9 cellular contexts compared by ENCODE assay signal in genomic region chr19:14614099-14614412, GRCh38.
DNase-seq lines count a peak whose midpoint lies in the region; ATAC-seq and TF ChIP-seq lines count a peak whose summit lies in the region.
"Had no signal": no experiment of that assay in that cellular context is flagged by ENCODE, and none has a peak within 500 bp of the region (broad histone marks: within the 10 kb centered on the region; RNA-seq: fewer than 3 reads in every experiment).

No MANE protein-coding gene starts in this region.

- H3K27me3 Mint-ChIP-seq in stimulated activated naive CD8-positive, alpha-beta T cell treated with anti-CD3 and anti-CD28 coated beads, Interleukin-15, Interleukin-2, amounts not matched to agents 100 ng/mL and 50 ng/mL, for 24 hours, result peaks cover 3% of the 10 kb centered on the region

- H3K9me3 Mint-ChIP-seq in stimulated activated naive CD8-positive, alpha-beta T cell treated with anti-CD3 and anti-CD28 coated beads, Interleukin-15, Interleukin-2, amounts not matched to agents 100 ng/mL and 50 ng/mL, for 24 hours, result no peaks in the 10 kb centered on the region

- no peaks in the 10 kb centered on the region for H3K27me3 ChIP-seq in OCI-LY1 (ENCODE audit: insufficient read depth, low read length)

- H3K4me1 ChIP-seq in OCI-LY1 (ENCODE audit: insufficient read depth, low read length, severe bottlenecking), result peaks cover 20% of the 10 kb centered on the region

- peak overlapping the region; percentile 74 for H3K27ac ChIP-seq in OCI-LY1 (ENCODE audit: low read depth, low read length, poor library complexity, severe bottlenecking)

- peaks cover 9% of the 10 kb centered on the region for H3K36me3 Mint-ChIP-seq in stimulated activated naive CD8-positive, alpha-beta T cell treated with anti-CD3 and anti-CD28 coated beads, Interleukin-15, Interleukin-2, amounts not matched to agents 100 ng/mL and 50 ng/mL, for 24 hours (ENCODE audit: low read depth)

- peaks cover 11% of the 10 kb centered on the region for H3K4me1 Mint-ChIP-seq in stimulated activated naive CD8-positive, alpha-beta T cell treated with anti-CD3 and anti-CD28 coated beads, Interleukin-15, Interleukin-2, amounts not matched to agents 100 ng/mL and 50 ng/mL, for 24 hours (ENCODE audit: low read depth)

- no peak overlapping the region for H3K4me3 ChIP-seq in OCI-LY1 (ENCODE audit: low read depth, low read length, poor library complexity, severe bottlenecking)

- H2AFZ ChIP-seq in OCI-LY1 (ENCODE audit: low read length), result no peak overlapping the region

- DNase-seq in germinal center (ENCODE audit: low spot score), result peak; percentile 57
- no peak for DNase-seq in SW480 (ENCODE audit: low spot score)
- DNase-seq in SHP77 (lab: John Stamatoyannopoulos, UW), result no peak
- DNase-seq: activated naive CD4-positive, alpha-beta T cell treated with anti-CD3 and anti-CD28 coated beads for 36 hours; kidney had no signal

- no peak for TF ChIP-seq CTCF in OCI-LY1 (IDR thresholded peaks at IDR 0.05; ENCODE audit: low read length)

- peak overlapping the region; percentile 50 for H3K27ac Mint-ChIP-seq in stimulated activated naive CD8-positive, alpha-beta T cell treated with anti-CD3 and anti-CD28 coated beads, Interleukin-15, Interleukin-2, amounts not matched to agents 100 ng/mL and 50 ng/mL, for 24 hours
- H3K27ac Mint-ChIP-seq: activated naive CD4-positive, alpha-beta T cell treated with anti-CD3 and anti-CD28 coated beads for 36 hours had no signal

- no peak overlapping the region for H3K4me2 ChIP-seq in OCI-LY1 (ENCODE audit: low read length)

- ATAC-seq in GM18511 (IDR thresholded peaks at IDR 0.05; ENCODE audit: unreplicated experiment) (peak; percentile 50), HG03097 (IDR thresholded peaks at IDR 0.05; ENCODE audit: low FRiP score, unreplicated experiment) (no peak)

- peaks cover 3% of the 10 kb centered on the region; the same call in 1 of the 2 replicates for H3K9me3 ChIP-seq in OCI-LY1 (ENCODE audit: low read length)

- H3K9ac ChIP-seq in OCI-LY1 (ENCODE audit: low read length), result no peak overlapping the region

- H4K20me1 ChIP-seq in OCI-LY1 (ENCODE audit: insufficient read depth, low read length), result no peaks in the 10 kb centered on the region

- no peaks in the 10 kb centered on the region for H3K9me2 ChIP-seq in OCI-LY1 (ENCODE audit: low read depth, low read length)

- no peak overlapping the region for H3K4me3 Mint-ChIP-seq in stimulated activated naive CD8-positive, alpha-beta T cell treated with anti-CD3 and anti-CD28 coated beads, Interleukin-15, Interleukin-2, amounts not matched to agents 100 ng/mL and 50 ng/mL, for 24 hours
- H3K4me3 Mint-ChIP-seq: activated naive CD4-positive, alpha-beta T cell treated with anti-CD3 and anti-CD28 coated beads for 36 hours had no signal

- 0 out of 2 replicates have a peak, but pooled peaks cover 5% of the 10 kb centered on the region for H3F3A ChIP-seq in OCI-LY1 (ENCODE audit: insufficient read depth, low read length)

- peaks cover 5% of the 10 kb centered on the region; the same call in 1 of the 2 replicates for H3K36me3 ChIP-seq in OCI-LY1 (ENCODE audit: insufficient read depth, low read length)

- H3K79me2 ChIP-seq in OCI-LY1 (ENCODE audit: insufficient read depth, low read length), result no peaks in the 10 kb centered on the region
